In genomic region chr11:17743026-17743807, GRCh38 we compare ENCODE assay signal across 21 cellular contexts. TPM values are rescaled to one million over a fixed set of nuclear protein-coding genes. Genes with fewer than 3 reads are reported as not detected.
DNase-seq lines count a peak whose midpoint lies in the region; ATAC-seq, FAIRE-seq and TF ChIP-seq lines count a peak whose summit lies in the region.
"Had no signal": no experiment of that assay in that cellular context is flagged by ENCODE, and none has a peak within 500 bp of the region (broad histone marks: within the 10 kb centered on the region; RNA-seq: fewer than 3 reads in every experiment).

No MANE protein-coding gene starts in this region.

- H3K4me1 ChIP-seq in adrenal gland (replicated peaks in 1 of 2) (no peaks in the 10 kb centered on the region), HepG2 (ENCODE audit: insufficient read depth, low read length) (peaks cover 9% of the 10 kb centered on the region)
- H3K4me1 ChIP-seq: SJCRH30 had no signal

- H3K4me3 ChIP-seq in adrenal gland (no peak overlapping the region), HepG2 (replicated peaks in 1 of 3; ENCODE audit: insufficient read depth in 1 of 3, low read depth in 2 of 3, low read length in 3 of 3) (no peak overlapping the region)
- H3K4me3 ChIP-seq: BLaER1 treated with 17β-estradiol and CSF1 and Interleukin-3, amounts not matched to agents 10 nM and 100 nM; GM23338; SJCRH30 had no signal

- no peak overlapping the region for H3K9ac ChIP-seq in HepG2 (ENCODE audit: insufficient read depth, low read depth, low read length)
- H3K9ac ChIP-seq: BLaER1 treated with 17β-estradiol and CSF1 and Interleukin-3, amounts not matched to agents 10 nM and 100 nM; KMS-11 had no signal

- DNase-seq in cardiac septum (ENCODE audit: low spot score) (peak; percentile 59), Right ventricle myocardium superior (no peak), adrenal gland (peak in 5 of 7 donors; percentile 31 to 61 (median 54)), HepG2 (ENCODE audit: low spot score) (no peak), NK-92 (lab: John Stamatoyannopoulos, UW; ENCODE audit: unreplicated experiment) (no peak), GM19240 (ENCODE audit: insufficient read length, low spot score) (no peak)
- DNase-seq: Calu3; CD8-positive, alpha-beta T cell; MV-4-11; NCI-H1694 treated with DMSO at 0.1 percent for 48 hours; NCI-H2107; NCI-H510A; NCI-H748 treated with DMSO at 0.1 percent for 48 hours; RPMI8226; SJCRH30 had no signal

- no peak for TF ChIP-seq RAD21 in HepG2 (CRISPR knock-in tag; IDR thresholded peaks at IDR 0.05)

- CTCF ChIA-PET in HepG2 (lab: Yijun Ruan, JAX; ENCODE audit: low intra/inter-chr PET ratio, low total read pairs), result interaction anchor here (1.3 kb wide), 1 partner anchor 13 kb away, joined by 3 read pairs; no protein-coding TSS in a partner anchor

- TF ChIP-seq EP300 in HepG2 (IDR thresholded peaks at IDR 0.05; ENCODE audit: low read depth in 2 of 2, low read length in 2 of 2) (no peak), HepG2 (CRISPR knock-in tag; IDR thresholded peaks at IDR 0.05; ENCODE audit: borderline replicate concordance) (no peak)

- no peak for TF ChIP-seq CTCF in adrenal gland (IDR thresholded peaks at IDR 0.05)
- TF ChIP-seq CTCF in HepG2 (CRISPR knock-in tag; IDR thresholded peaks at IDR 0.05), result no peak

- ATAC-seq in Right ventricle myocardium superior (ENCODE audit: poor library complexity) (no peak), HepG2 (peak; percentile 36; the same call in 2 of the 3 replicates), HG02642 (IDR thresholded peaks at IDR 0.05; ENCODE audit: poor library complexity, unreplicated experiment) (no peak)
- ATAC-seq: CD8-positive, alpha-beta T cell; GM23338 had no signal

- no peaks in the 10 kb centered on the region for H3K79me2 ChIP-seq in HepG2 (ENCODE audit: insufficient read depth, low read length)

- H3K4me2 ChIP-seq in HepG2 (ENCODE audit: low read depth, low read length), result no peak overlapping the region
- H3K4me2 ChIP-seq: BLaER1 treated with 17β-estradiol and CSF1 and Interleukin-3, amounts not matched to agents 10 nM and 100 nM; GM23338; KMS-11 had no signal

- 51 to 70% (median 61%) methylated on average over 10 to 13 of the region's 13 CpGs for WGBS in adrenal gland, 4 donors
- WGBS in HepG2 (ENCODE audit: low lambda C conversion rate), result 52% methylated on average over 12 of the region's 13 CpGs

- no peak overlapping the region for H2AFZ ChIP-seq in HepG2 (ENCODE audit: low read length)
- H2AFZ ChIP-seq: GM23338 had no signal

- H3K9me3 ChIP-seq in adrenal gland (replicated peaks in 1 of 3), result no peaks in the 10 kb centered on the region
- H3K9me3 ChIP-seq in HepG2 (ENCODE audit: low read length), result no peaks in the 10 kb centered on the region
- H3K9me3 ChIP-seq: BLaER1 treated with 17β-estradiol and CSF1 and Interleukin-3, amounts not matched to agents 10 nM and 100 nM; SJCRH30 had no signal

- no TSS peak for BruUV-seq in HepG2 (replicated peaks; lab: Mats Ljungman, UMichigan)

- no peak for TF ChIP-seq POLR2A in adrenal gland (IDR thresholded peaks at IDR 0.05)
- TF ChIP-seq POLR2A in HepG2 (IDR thresholded peaks at IDR 0.05; ENCODE audit: insufficient read depth in 1 of 2, low read depth in 2 of 2, low read length in 2 of 2), result no peak

- no peak for FAIRE-seq in HepG2 (lab: Jason Lieb, UNC)
- FAIRE-seq: GM12891 had no signal

- in situ Hi-C loops in HepG2 (cut with HindIII; ENCODE audit: extremely low pct_ligation_motif_present, low pct_unique_long_range_greater_than_20kb), result no loop called here

- no peak overlapping the region for H3K27ac ChIP-seq in adrenal gland
- no peak overlapping the region for H3K27ac ChIP-seq in HepG2 (ENCODE audit: extremely low read length, insufficient read depth, low read length)
- H3K27ac ChIP-seq: BLaER1 treated with 17β-estradiol and CSF1 and Interleukin-3, amounts not matched to agents 10 nM and 100 nM; KMS-11; SJCRH30 had no signal

- intact Hi-C loops in cardiac septum (cut with DNase I) (no loop called here), Right ventricle myocardium superior (cut with DNase I) (no loop called here), adrenal gland (cut with DNase I) (no loop called here), HepG2 (cut with micrococcal nuclease; ENCODE audit: unreplicated experiment) (no loop called here)

- POLR2A ChIA-PET in HepG2 (lab: Yijun Ruan, JAX), result no interaction called here

- H3K27me3 ChIP-seq in adrenal gland, result peaks cover 3% of the 10 kb centered on the region
- H3K27me3 ChIP-seq in HepG2 (ENCODE audit: control insufficient read depth in 1 of 2, insufficient read depth in 2 of 2, low read length in 2 of 2), result peaks cover 2 to 45% of the 10 kb centered on the region in 2 experiments; a peak in 3 of 5 replicates
- H3K27me3 ChIP-seq: SJCRH30 had no signal

- H3K36me3 ChIP-seq in adrenal gland (replicated peaks in 1 of 2), result no peaks in the 10 kb centered on the region
- H3K36me3 ChIP-seq in HepG2 (replicated peaks in 1 of 2; ENCODE audit: control insufficient read depth in 1 of 2, insufficient read depth in 2 of 2, low read length in 2 of 2), result no peaks in the 10 kb centered on the region
- H3K36me3 ChIP-seq: BLaER1 treated with 17β-estradiol and CSF1 and Interleukin-3, amounts not matched to agents 10 nM and 100 nM; SJCRH30 had no signal

- no peaks in the 10 kb centered on the region for H4K20me1 ChIP-seq in HepG2 (ENCODE audit: insufficient read depth, low read length)

TF ChIP-seq in HepG2, 621 proteins besides CTCF, POLR2A, EP300 and RAD21:
- TF ChIP-seq NCOA5 (CRISPR knock-in tag; IDR thresholded peaks at IDR 0.05), result no peak
- TF ChIP-seq FOSL2 (CRISPR knock-in tag; IDR thresholded peaks at IDR 0.05), result no peak
- TF ChIP-seq NFYB (CRISPR knock-in tag; IDR thresholded peaks at IDR 0.05), result no peak
- TF ChIP-seq ZNF138 (CRISPR knock-in tag; IDR thresholded peaks at IDR 0.05; ENCODE audit: low read depth), result no peak
TF ChIP-seq in HepG2: peak in this region for 0.

RNA-seq across cellular contexts. Expression of gene KCNC1, which starts 8.6 kb away (rescaled TPM):
- total RNA-seq in cardiac septum, result 0.05 TPM
- not detected for total RNA-seq in Right ventricle myocardium superior
- 1 to 10 TPM in 1 of 8 donors, under 1 TPM in 4, not detected in 3; 0.06 to 1.3 (median 0.13) TPM for total RNA-seq in adrenal gland
- 1 to 10 TPM in 1 of 3 donors, under 1 TPM in 2; 0.24 to 1.2 (median 0.60) TPM for polyA plus RNA-seq in adrenal gland
- total RNA-seq in HepG2 (2016; rRNA removed; fragmentation: Illumina TruSeq; extraction: Trizol), result 0.03 and 0.04 TPM in 2 replicates
- total RNA-seq in HepG2 (2016; cell fraction: cytosol; rRNA removed; fragmentation: Illumina TruSeq; extraction: Trizol; ENCODE audit: low read depth), result not detected in 2 replicates
- total RNA-seq in HepG2 (2016; cell fraction: insoluble cytoplasmic fraction; rRNA removed; fragmentation: Illumina TruSeq; extraction: Trizol), result 0.04 and 0.06 TPM in 2 replicates
- total RNA-seq in HepG2 (2016; cell fraction: membrane; rRNA removed; fragmentation: Illumina TruSeq; extraction: Trizol), result 0.03 and 0.10 TPM in 2 replicates
- total RNA-seq in HepG2 (2016; cell fraction: nucleus; rRNA removed; fragmentation: Illumina TruSeq; extraction: Trizol), result 0.34 and 0.38 TPM in 2 replicates
- 0.01 TPM in 1 of 2 replicates, not detected in the other for polyA plus RNA-seq in HepG2 (2011; rRNA removed)
- not detected in 2 replicates for polyA plus RNA-seq in HepG2 (2011; cell fraction: cytosol; rRNA removed)
- 0.16 and 0.19 TPM in 2 replicates for polyA plus RNA-seq in HepG2 (2011; cell fraction: nucleus; rRNA removed)
- polyA plus RNA-seq in HepG2 (2012), result 0.11 and 0.51 TPM in 2 replicates
- 0.02 TPM in 1 of 2 replicates, not detected in the other for polyA plus RNA-seq in HepG2 (2016; cell fraction: cytosol; fragmentation: Illumina TruSeq; extraction: Trizol; ENCODE audit: low read depth)
- 0.07 TPM in 1 of 2 replicates, not detected in the other for polyA plus RNA-seq in HepG2 (2016; cell fraction: insoluble cytoplasmic fraction; fragmentation: Illumina TruSeq; extraction: Trizol; ENCODE audit: low read depth)
- 0.02 TPM in 1 of 2 replicates, not detected in the other for polyA plus RNA-seq in HepG2 (2016; cell fraction: membrane; fragmentation: Illumina TruSeq; extraction: Trizol; ENCODE audit: low read depth)
- polyA plus RNA-seq in HepG2 (2016; cell fraction: nucleus; fragmentation: Illumina TruSeq; extraction: Trizol; ENCODE audit: insufficient read depth, low read depth), result 0.36 and 0.99 TPM in 2 replicates
- not detected in 2 replicates for polyA minus RNA-seq in HepG2 (2011; rRNA and poly(A)+ RNA removed; ENCODE audit: low replicate concordance)
- polyA minus RNA-seq in HepG2 (2011; cell fraction: cytosol; rRNA and poly(A)+ RNA removed), result not detected in 2 replicates
- polyA minus RNA-seq in HepG2 (2011; cell fraction: nucleus; rRNA and poly(A)+ RNA removed), result 0.39 and 0.50 TPM in 2 replicates
- total RNA-seq: CD8-positive, alpha-beta T cell; GM23338 had no signal

RNA-seq across cellular contexts. Expression of gene MYOD1, which starts 23.8 kb away (rescaled TPM):
- total RNA-seq in cardiac septum (not detected), Right ventricle myocardium superior (not detected), adrenal gland (not detected), HepG2 (2016; rRNA removed; fragmentation: Illumina TruSeq; extraction: Trizol) (not detected in 2 replicates)
- polyA plus RNA-seq in adrenal gland (not detected), HepG2 (2011; rRNA removed) (not detected in 2 replicates)
- total RNA-seq in HepG2 (2016; cell fraction: cytosol; rRNA removed; fragmentation: Illumina TruSeq; extraction: Trizol; ENCODE audit: low read depth), result not detected in 2 replicates
- total RNA-seq in HepG2 (2016; cell fraction: insoluble cytoplasmic fraction; rRNA removed; fragmentation: Illumina TruSeq; extraction: Trizol), result not detected in 2 replicates
- total RNA-seq in HepG2 (2016; cell fraction: membrane; rRNA removed; fragmentation: Illumina TruSeq; extraction: Trizol), result not detected in 2 replicates
- total RNA-seq in HepG2 (2016; cell fraction: nucleus; rRNA removed; fragmentation: Illumina TruSeq; extraction: Trizol), result not detected in 2 replicates
- not detected in 2 replicates for polyA plus RNA-seq in HepG2 (2011; cell fraction: cytosol; rRNA removed)
- polyA plus RNA-seq in HepG2 (2011; cell fraction: nucleus; rRNA removed), result not detected in 2 replicates
- not detected in 2 replicates for polyA plus RNA-seq in HepG2 (2012)
- not detected in 2 replicates for polyA plus RNA-seq in HepG2 (2016; cell fraction: cytosol; fragmentation: Illumina TruSeq; extraction: Trizol; ENCODE audit: low read depth)
- not detected in 2 replicates for polyA plus RNA-seq in HepG2 (2016; cell fraction: insoluble cytoplasmic fraction; fragmentation: Illumina TruSeq; extraction: Trizol; ENCODE audit: low read depth)
- polyA plus RNA-seq in HepG2 (2016; cell fraction: membrane; fragmentation: Illumina TruSeq; extraction: Trizol; ENCODE audit: low read depth), result not detected in 2 replicates
- not detected in 2 replicates for polyA plus RNA-seq in HepG2 (2016; cell fraction: nucleus; fragmentation: Illumina TruSeq; extraction: Trizol; ENCODE audit: insufficient read depth, low read depth)
- polyA minus RNA-seq in HepG2 (2011; rRNA and poly(A)+ RNA removed; ENCODE audit: low replicate concordance), result not detected in 2 replicates
- not detected in 2 replicates for polyA minus RNA-seq in HepG2 (2011; cell fraction: cytosol; rRNA and poly(A)+ RNA removed)
- not detected in 2 replicates for polyA minus RNA-seq in HepG2 (2011; cell fraction: nucleus; rRNA and poly(A)+ RNA removed)
- total RNA-seq: A673; Calu3; CD8-positive, alpha-beta T cell; GM23338 had no signal
- polyA plus RNA-seq: GM23338 had no signal

Comparison
In these comparisons a context has a peak if more than half of its experiments do, and no peak if none do; other contexts are left out.
1. DNase-seq: peak in cardiac septum (single experiment) and adrenal gland (5 of 7); none in Right ventricle myocardium superior (single experiment), HepG2 (single experiment), NK-92 (single experiment) and GM19240 (single experiment).